In genomic region chr2:152864601-152865000, GRCh38 we compare ENCODE assay signal across 27 cellular contexts.
"Had no signal": no experiment of that assay in that cellular context is flagged by ENCODE, and none has a peak within 500 bp of the region (broad histone marks: within the 10 kb centered on the region; RNA-seq: fewer than 3 reads in every experiment).

No MANE protein-coding gene starts in this region.

- H3K36me3 ChIP-seq: brain microvascular endothelial cell, Peyer's patch had no signal

- H3K4me3 Mint-ChIP-seq: activated CD4-positive, alpha-beta T cell treated with anti-CD3 and anti-CD28 coated beads, Interleukin-2, amount 10 ng/mL, durations not matched to agents 24 days and 14 days; activated CD8-positive, alpha-beta T cell treated with anti-CD3 and anti-CD28 coated beads for 36 hours; activated naive CD8-positive, alpha-beta T cell treated with anti-CD3 and anti-CD28 coated beads for 36 hours; activated T-cell treated with anti-CD3 and anti-CD28 coated beads, Interleukin-2, amount 50 U/mL, for 72 hours; activated T-helper 17 cell treated with anti-CD3 and anti-CD28 coated beads, Interleukin-2, amount 50 U/mL, for 72 hours had no signal

- H3K27ac Mint-ChIP-seq: activated CD4-positive, alpha-beta T cell treated with anti-CD3 and anti-CD28 coated beads, Interleukin-2, amount 10 ng/mL, durations not matched to agents 24 days and 14 days; activated CD8-positive, alpha-beta T cell treated with anti-CD3 and anti-CD28 coated beads for 36 hours; activated naive CD8-positive, alpha-beta T cell treated with anti-CD3 and anti-CD28 coated beads for 36 hours; activated T-helper 17 cell treated with anti-CD3 and anti-CD28 coated beads, Interleukin-2, amount 50 U/mL, for 72 hours had no signal

- DNase-seq: activated CD4-positive, alpha-beta T cell treated with anti-CD3 and anti-CD28 coated beads, Interleukin-2, amount 10 ng/mL, durations not matched to agents 24 days and 14 days; activated CD4-positive, alpha-beta T cell treated with anti-CD3 and anti-CD28 coated beads, Interleukin-2, amount 50 U/mL, for 4 hours; activated CD8-positive, alpha-beta T cell treated with anti-CD3 and anti-CD28 coated beads for 36 hours; activated effector memory CD4-positive, alpha-beta T cell treated with anti-CD3 and anti-CD28 coated beads, Interleukin-2, amount 50 U/mL, for 16 hours; activated naive CD4-positive, alpha-beta T cell; activated naive CD4-positive, alpha-beta T cell treated with anti-CD3 and anti-CD28 coated beads, Interleukin-2, amount 50 U/mL, for 16 hours; activated naive CD8-positive, alpha-beta T cell treated with anti-CD3 and anti-CD28 coated beads for 36 hours; activated T-cell treated with anti-CD3 and anti-CD28 coated beads, Interleukin-2, amount 50 U/mL, for 1 hour; activated T-cell treated with anti-CD3 and anti-CD28 coated beads, Interleukin-2, amount 50 U/mL, for 72 hours; amniotic stem cell; aorta; brain microvascular endothelial cell; central memory CD4-positive, alpha-beta T cell; NCI-H1105 treated with DMSO at 0.1 percent for 48 hours; NCI-H1436; NCI-H1694; NCI-H1930; NCI-H2081 treated with DMSO at 0.1 percent for 48 hours; NCI-H226; NCI-H524 treated with DMSO at 0.1 percent for 48 hours; PC-3; Peyer's patch; Right ventricle myocardium superior; T1000 had no signal

- H3K9me3 ChIP-seq: Peyer's patch had no signal

- H3K36me3 Mint-ChIP-seq: activated naive CD8-positive, alpha-beta T cell treated with anti-CD3 and anti-CD28 coated beads for 36 hours had no signal

- H3K27me3 ChIP-seq: brain microvascular endothelial cell, Peyer's patch had no signal

- H3K4me1 ChIP-seq: Peyer's patch had no signal

- H3K27me3 Mint-ChIP-seq: activated CD4-positive, alpha-beta T cell treated with anti-CD3 and anti-CD28 coated beads, Interleukin-2, amount 10 ng/mL, durations not matched to agents 24 days and 14 days had no signal

- H3K27ac ChIP-seq: brain microvascular endothelial cell, Peyer's patch, RWPE1, SK-N-MC had no signal

- ATAC-seq: activated CD8-positive, alpha-beta T cell treated with anti-CD3 and anti-CD28 coated beads for 36 hours; activated T-cell treated with anti-CD3 and anti-CD28 coated beads, Interleukin-2, amount 50 U/mL, for 72 hours; activated T-helper 17 cell treated with anti-CD3 and anti-CD28 coated beads, Interleukin-2, amount 50 U/mL, for 72 hours; PC-3 had no signal

- H3K4me1 Mint-ChIP-seq: activated CD4-positive, alpha-beta T cell treated with anti-CD3 and anti-CD28 coated beads, Interleukin-2, amount 10 ng/mL, durations not matched to agents 24 days and 14 days; activated naive CD8-positive, alpha-beta T cell treated with anti-CD3 and anti-CD28 coated beads for 36 hours; activated T-helper 17 cell treated with anti-CD3 and anti-CD28 coated beads, Interleukin-2, amount 50 U/mL, for 72 hours had no signal

- H3K4me3 ChIP-seq: Peyer's patch, SK-N-MC had no signal
